Comparison of ENCODE assay signal across 11 cellular contexts in genomic region chr12:8846305-8846704, GRCh38. TPM values are rescaled to one million over a fixed set of nuclear protein-coding genes. Genes with fewer than 3 reads are reported as not detected.
"Had no signal": no experiment of that assay in that cellular context is flagged by ENCODE, and none has a peak within 500 bp of the region (broad histone marks: within the 10 kb centered on the region; RNA-seq: fewer than 3 reads in every experiment).

No MANE protein-coding gene starts in this region.

- FAIRE-seq: H1, H54 had no signal

- H3K4me1 Mint-ChIP-seq: GM23338 had no signal

- H3K9me3 Mint-ChIP-seq: GM23338 had no signal

- H3K9ac ChIP-seq: GM23248 had no signal

- H3K9me3 ChIP-seq: HAP-1 had no signal

- H3K27ac ChIP-seq: GM23248 had no signal

- ATAC-seq: GM23338, HCT116 had no signal

- DNase-seq: GM23248, GOT3, H7, HCEC 1CT, HFFc6 had no signal

- H3K27ac Mint-ChIP-seq: GM23338, HFFc6 had no signal

- H3K4me3 ChIP-seq: GM23248, GM23338, HAP-1 had no signal

- H3K36me3 ChIP-seq: HAP-1 had no signal

- H3K4me3 Mint-ChIP-seq: GM23338, HFFc6 had no signal

- H3K4me2 ChIP-seq: GM23338 had no signal

- H3K4me1 ChIP-seq: HAP-1 had no signal

- H2AFZ ChIP-seq: GM23248, GM23338 had no signal

RNA-seq across cellular contexts. Expression of gene A2ML1, which starts 23.9 kb away (rescaled TPM):
- total RNA-seq: GM23248, H4, HFFc6 had no signal
- polyA plus RNA-seq: GM23248 had no signal
